ENCODE assay signal across 9 cellular contexts in the genomic region with DNA sequence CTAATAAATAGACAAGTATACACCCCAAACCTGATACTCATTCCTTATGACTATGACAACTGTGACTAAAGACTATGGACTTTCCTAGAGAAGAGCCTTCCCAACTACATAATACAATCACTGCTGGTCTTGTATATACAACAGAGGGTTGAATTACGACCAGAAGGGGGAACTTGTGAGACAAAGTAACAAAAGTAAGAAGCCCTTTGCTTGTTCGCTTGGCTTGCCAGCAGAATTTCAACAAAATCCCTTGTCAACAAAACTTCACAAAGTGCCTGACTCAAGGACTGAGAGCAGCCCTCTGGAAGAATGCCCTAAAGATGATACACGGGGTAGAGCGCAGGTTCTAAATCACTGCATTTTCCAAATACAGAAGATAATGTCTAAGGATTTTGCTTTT.
DNase-seq lines count a peak whose midpoint lies in the region; ATAC-seq lines count a peak whose summit lies in the region.
"Had no signal": no experiment of that assay in that cellular context is flagged by ENCODE, and none has a peak within 500 bp of the region (broad histone marks: within the 10 kb centered on the region; RNA-seq: fewer than 3 reads in every experiment).

No MANE protein-coding gene starts in this region.

- H3K4me2 ChIP-seq in mesenchymal stem cell (ENCODE audit: low read length, poor library complexity, severe bottlenecking) = no peak overlapping the region

- H3K4ac ChIP-seq in mesenchymal stem cell (ENCODE audit: low read depth in 1 of 2, low read length in 2 of 2) = no peak overlapping the region

- H3K27ac ChIP-seq in mesenchymal stem cell (ENCODE audit: low read length, poor library complexity, severe bottlenecking) (no peak overlapping the region), aorta (ENCODE audit: low read depth in 1 of 2, low read length in 2 of 2) (no peak overlapping the region)

- intact Hi-C loops in aorta (cut with DNase I) = no loop called here

- ATAC-seq in GM18498 (IDR thresholded peaks at IDR 0.05; ENCODE audit: unreplicated experiment) = no peak
- no peak for ATAC-seq in aorta (ENCODE audit: low FRiP score)
- ATAC-seq: activated T-cell treated with anti-CD3 and anti-CD28 coated beads, Interleukin-2, amount 50 U/mL, for 4 hours had no signal

- no peak overlapping the region for H4K8ac ChIP-seq in mesenchymal stem cell (ENCODE audit: low read length)

- WGBS in mesenchymal stem cell = 58% methylated on average over 2 of the region's 4 CpGs
- 50 to 64% methylated on average over 4 of the region's 4 CpGs for WGBS in aorta, 2 donors

- no peak overlapping the region for H2AFZ ChIP-seq in mesenchymal stem cell (ENCODE audit: low read depth, low read length)

- H3K18ac ChIP-seq in mesenchymal stem cell (ENCODE audit: low read depth in 1 of 2, low read length in 2 of 2) = no peak overlapping the region

- H2BK15ac ChIP-seq in mesenchymal stem cell (ENCODE audit: low read depth, poor library complexity, severe bottlenecking) = no peak overlapping the region

- H3K4me3 ChIP-seq in mesenchymal stem cell (ENCODE audit: insufficient read depth in 1 of 2, low read depth in 1 of 2, low read length in 2 of 2) (no peak overlapping the region), aorta (ENCODE audit: low read length in 2 of 2) (no peak overlapping the region)

- H3K36me3 ChIP-seq in mesenchymal stem cell (ENCODE audit: control insufficient read depth in 1 of 2, insufficient read depth in 2 of 2, low read depth in 1 of 2, low read length in 2 of 2) (peaks cover 0 to 3% of the 10 kb centered on the region in 2 experiments), aorta (ENCODE audit: control insufficient read depth in 1 of 2, insufficient read depth in 2 of 2, low read length in 1 of 2) (peaks cover 0 to 2% of the 10 kb centered on the region in 2 donors)

- no peak overlapping the region for H2BK5ac ChIP-seq in mesenchymal stem cell (ENCODE audit: low read depth, low read length, poor library complexity, severe bottlenecking)

- H4K91ac ChIP-seq in mesenchymal stem cell (ENCODE audit: low read length) = no peak overlapping the region

- H3K9ac ChIP-seq in mesenchymal stem cell (ENCODE audit: low read length) = no peak overlapping the region

- H3K27me3 ChIP-seq in mesenchymal stem cell (ENCODE audit: control insufficient read depth in 1 of 2, insufficient read depth in 1 of 2, low read length in 2 of 2) (no peaks in the 10 kb centered on the region), aorta (ENCODE audit: control insufficient read depth in 1 of 2, insufficient read depth in 2 of 2, low read length in 1 of 2) (no peaks in the 10 kb centered on the region)

- no peaks in the 10 kb centered on the region for H3K9me3 ChIP-seq in mesenchymal stem cell (ENCODE audit: control insufficient read depth, low read length)
- no peaks in the 10 kb centered on the region for H3K9me3 ChIP-seq in aorta (ENCODE audit: control insufficient read depth, low read length)

- H2AK5ac ChIP-seq in mesenchymal stem cell (ENCODE audit: low read length, severe bottlenecking) = no peak overlapping the region

- no peak overlapping the region for H3K23ac ChIP-seq in mesenchymal stem cell (ENCODE audit: low read length in 2 of 2)

- no peak overlapping the region for H2BK12ac ChIP-seq in mesenchymal stem cell (ENCODE audit: low read length in 2 of 2)

- peaks cover 14% of the 10 kb centered on the region for H3K79me1 ChIP-seq in mesenchymal stem cell (replicated peaks; ENCODE audit: low read length, poor library complexity, severe bottlenecking)

- H2BK120ac ChIP-seq in mesenchymal stem cell (ENCODE audit: low read depth, low read length) = no peak overlapping the region

- H3K4me1 ChIP-seq in mesenchymal stem cell (ENCODE audit: control insufficient read depth, insufficient read depth, low read depth, low read length) (peaks cover 2% of the 10 kb centered on the region), aorta (ENCODE audit: control insufficient read depth in 1 of 2, insufficient read depth in 2 of 2, low read length in 2 of 2) (no peaks in the 10 kb centered on the region)

- DNase-seq in COLO829 (ENCODE audit: low spot score) = peak; percentile 25
- DNase-seq in Kasumi-1 (lab: John Stamatoyannopoulos, UW) = peak; percentile 22 to 36
- peak; percentile 21 for DNase-seq in astrocyte of the hippocampus (ENCODE audit: low read depth, low spot score)
- peak; percentile 73 for DNase-seq in mesenchymal stem cell
- no peak for DNase-seq in HuH-7 (ENCODE audit: low spot score)
- DNase-seq in retina = no peak
- no peak for DNase-seq in aorta
- DNase-seq: activated T-cell treated with anti-CD3 and anti-CD28 coated beads, Interleukin-2, amount 50 U/mL, for 4 hours had no signal

- H3K14ac ChIP-seq in mesenchymal stem cell (ENCODE audit: low read length in 2 of 2) = no peak overlapping the region

Comparison
In these comparisons a context has a peak if more than half of its experiments do, and no peak if none do; other contexts are left out.
1. DNase-seq: peak in COLO829 (single experiment), Kasumi-1 (2 of 2), astrocyte of the hippocampus (single experiment) and mesenchymal stem cell (single experiment); none in HuH-7 (single experiment), retina (single experiment) and aorta (0 of 2).